ENCODE assay signal across 19 cellular contexts in the genomic region with DNA sequence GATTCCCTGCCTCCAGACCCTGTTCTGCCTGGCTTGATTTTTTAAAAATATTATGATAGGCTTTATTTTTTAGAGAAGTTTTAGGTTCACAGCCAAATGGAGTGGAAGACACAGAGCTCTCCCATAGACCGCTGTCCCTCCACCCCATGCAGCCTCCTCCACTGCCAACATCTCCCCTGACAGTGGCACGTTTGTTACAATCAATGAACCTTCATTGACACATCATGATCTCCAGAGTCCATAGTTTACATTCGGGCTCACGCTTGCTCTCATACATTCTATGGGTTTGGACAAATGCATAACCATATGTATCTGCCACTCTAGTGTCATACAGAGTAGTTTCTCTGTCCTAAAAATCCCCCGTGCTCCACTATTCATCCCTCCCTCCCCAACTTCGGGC.
"Had no signal": no experiment of that assay in that cellular context is flagged by ENCODE, and none has a peak within 500 bp of the region (broad histone marks: within the 10 kb centered on the region; RNA-seq: fewer than 3 reads in every experiment).

No MANE protein-coding gene starts in this region.

- H3K27ac ChIP-seq: KMS-11, SJCRH30 had no signal

- H3K9me3 Mint-ChIP-seq: IgD-negative memory B cell had no signal

- H3K36me3 Mint-ChIP-seq: IgD-negative memory B cell had no signal

- DNase-seq: Kasumi-1, MM.1S, NCI-H1092 treated with DMSO at 0.1 percent for 48 hours, NCI-H1436, NCI-H187, NCI-H2029, NCI-H2081 treated with DMSO at 0.1 percent for 48 hours, NCI-H2171, NCI-H226, NCI-H446, NCI-H510A, NCI-H524 treated with DMSO at 0.1 percent for 48 hours, RPMI8226, SJCRH30 had no signal

- ATAC-seq: SK-N-SH treated with all-trans-retinoic acid at 6 μM for 48 hours had no signal

- H3K9ac ChIP-seq: KMS-11 had no signal

- H3K36me3 ChIP-seq: SJCRH30 had no signal

- H3K4me3 ChIP-seq: K562, SJCRH30 had no signal

- FAIRE-seq: K562, RCC 7860 had no signal

- H3K9me3 ChIP-seq: SJCRH30 had no signal

- H3K4me3 Mint-ChIP-seq: IgD-negative memory B cell had no signal

- H3K27ac Mint-ChIP-seq: IgD-negative memory B cell had no signal
